In the genomic region with DNA sequence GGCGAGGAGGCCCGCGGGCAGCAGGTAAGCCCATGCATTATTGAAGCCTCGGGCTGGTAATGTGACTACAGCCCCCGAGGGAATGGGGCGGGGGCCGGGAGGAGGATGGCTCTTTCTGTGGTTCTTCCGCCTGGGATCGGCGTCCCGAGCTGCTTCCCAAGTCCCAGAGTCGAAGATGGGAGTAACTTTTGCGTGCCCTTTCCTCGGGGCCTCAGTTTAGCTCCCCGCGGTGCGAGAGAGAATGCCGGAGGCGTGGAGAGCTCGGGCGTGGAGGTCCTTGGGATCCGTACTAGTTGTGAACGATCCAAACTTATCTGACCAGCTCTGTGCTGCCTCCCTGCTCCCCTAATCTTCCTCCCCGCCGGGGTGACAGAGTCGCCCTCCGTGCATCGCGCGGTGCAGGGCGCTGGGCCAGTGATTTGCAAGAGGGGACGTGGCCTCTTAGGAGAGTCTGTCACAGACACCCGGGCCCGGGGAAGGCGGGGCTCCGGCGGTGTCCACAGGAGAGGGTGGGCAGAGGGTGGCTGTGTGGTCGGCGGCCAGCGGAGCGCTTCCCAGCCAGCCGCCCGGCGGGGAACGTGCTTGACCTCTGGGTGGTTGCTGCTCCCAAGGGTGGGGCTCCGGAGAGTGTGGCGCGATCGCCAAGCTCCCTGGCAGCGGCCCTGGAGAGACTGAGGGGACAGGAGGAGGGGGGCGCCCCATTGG, we compare ENCODE assay signal across 1 cellular context.
A peak's percentile ranks its signal among the peaks of the same experiment; 100 is the strongest.
TF ChIP-seq lines count a peak whose summit lies in the region.

No MANE protein-coding gene starts in this region.

TF ChIP-seq in HepG2, 621 proteins besides CTCF, POLR2A, EP300 and RAD21 (continued from another document and continues in another):
- TF ChIP-seq PRDM10 (CRISPR knock-in tag; IDR thresholded peaks at IDR 0.05; ENCODE audit: low read depth) = 0 out of 2 replicates have a peak, but pooled peaks have one; percentile 15
- TF ChIP-seq HNRNPUL1 (IDR thresholded peaks at IDR 0.05; ENCODE audit: low read depth, low read length) = no peak
- TF ChIP-seq ATF7 (IDR thresholded peaks at IDR 0.05) = no peak
- no peak for TF ChIP-seq ATF7 (CRISPR knock-in tag; IDR thresholded peaks at IDR 0.05)
- TF ChIP-seq, protein P1, sequence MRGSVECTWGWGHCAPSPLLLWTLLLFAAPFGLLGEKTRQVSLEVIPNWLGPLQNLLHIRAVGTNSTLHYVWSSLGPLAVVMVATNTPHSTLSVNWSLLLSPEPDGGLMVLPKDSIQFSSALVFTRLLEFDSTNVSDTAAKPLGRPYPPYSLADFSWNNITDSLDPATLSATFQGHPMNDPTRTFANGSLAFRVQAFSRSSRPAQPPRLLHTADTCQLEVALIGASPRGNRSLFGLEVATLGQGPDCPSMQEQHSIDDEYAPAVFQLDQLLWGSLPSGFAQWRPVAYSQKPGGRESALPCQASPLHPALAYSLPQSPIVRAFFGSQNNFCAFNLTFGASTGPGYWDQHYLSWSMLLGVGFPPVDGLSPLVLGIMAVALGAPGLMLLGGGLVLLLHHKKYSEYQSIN (CRISPR knock-in tag; IDR thresholded peaks at IDR 0.05; ENCODE audit: borderline replicate concordance) = no peak; the same call in 1 of the 2 replicates
- TF ChIP-seq, protein P2, sequence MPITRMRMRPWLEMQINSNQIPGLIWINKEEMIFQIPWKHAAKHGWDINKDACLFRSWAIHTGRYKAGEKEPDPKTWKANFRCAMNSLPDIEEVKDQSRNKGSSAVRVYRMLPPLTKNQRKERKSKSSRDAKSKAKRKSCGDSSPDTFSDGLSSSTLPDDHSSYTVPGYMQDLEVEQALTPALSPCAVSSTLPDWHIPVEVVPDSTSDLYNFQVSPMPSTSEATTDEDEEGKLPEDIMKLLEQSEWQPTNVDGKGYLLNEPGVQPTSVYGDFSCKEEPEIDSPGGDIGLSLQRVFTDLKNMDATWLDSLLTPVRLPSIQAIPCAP (CRISPR knock-in tag; IDR thresholded peaks at IDR 0.05; ENCODE audit: low read depth) = no peak
- TF ChIP-seq, protein P3, sequence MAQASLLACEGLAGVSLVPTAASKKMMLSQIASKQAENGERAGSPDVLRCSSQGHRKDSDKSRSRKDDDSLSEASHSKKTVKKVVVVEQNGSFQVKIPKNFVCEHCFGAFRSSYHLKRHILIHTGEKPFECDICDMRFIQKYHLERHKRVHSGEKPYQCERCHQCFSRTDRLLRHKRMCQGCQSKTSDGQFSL (CRISPR knock-in tag; IDR thresholded peaks at IDR 0.05) = no peak
- TF ChIP-seq FOXK2 (IDR thresholded peaks at IDR 0.05) = no peak
- TF ChIP-seq, protein P4, sequence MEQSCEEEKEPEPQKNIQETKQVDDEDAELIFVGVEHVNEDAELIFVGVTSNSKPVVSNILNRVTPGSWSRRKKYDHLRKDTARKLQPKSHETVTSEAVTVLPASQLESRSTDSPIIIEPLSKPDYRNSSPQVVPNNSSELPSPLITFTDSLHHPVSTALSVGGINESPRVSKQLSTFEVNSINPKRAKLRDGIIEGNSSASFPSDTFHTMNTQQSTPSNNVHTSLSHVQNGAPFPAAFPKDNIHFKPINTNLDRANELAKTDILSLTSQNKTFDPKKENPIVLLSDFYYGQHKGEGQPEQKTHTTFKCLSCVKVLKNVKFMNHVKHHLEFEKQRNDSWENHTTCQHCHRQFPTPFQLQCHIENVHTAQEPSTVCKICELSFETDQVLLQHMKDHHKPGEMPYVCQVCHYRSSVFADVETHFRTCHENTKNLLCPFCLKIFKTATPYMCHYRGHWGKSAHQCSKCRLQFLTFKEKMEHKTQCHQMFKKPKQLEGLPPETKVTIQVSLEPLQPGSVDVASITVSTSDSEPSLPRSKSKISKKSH (CRISPR knock-in tag; IDR thresholded peaks at IDR 0.05; ENCODE audit: borderline replicate concordance) = peak; percentile 87
- TF ChIP-seq AKAP8 (CRISPR knock-in tag; IDR thresholded peaks at IDR 0.05) = no peak
- no peak for TF ChIP-seq XBP1 (CRISPR knock-in tag; IDR thresholded peaks at IDR 0.05)
- no peak for TF ChIP-seq RELA (CRISPR knock-in tag; IDR thresholded peaks at IDR 0.05)
- peak; percentile 34; the same call in 1 of the 2 replicates for TF ChIP-seq BHLHE40 (IDR thresholded peaks at IDR 0.05; ENCODE audit: low read length)
- TF ChIP-seq, protein P5, sequence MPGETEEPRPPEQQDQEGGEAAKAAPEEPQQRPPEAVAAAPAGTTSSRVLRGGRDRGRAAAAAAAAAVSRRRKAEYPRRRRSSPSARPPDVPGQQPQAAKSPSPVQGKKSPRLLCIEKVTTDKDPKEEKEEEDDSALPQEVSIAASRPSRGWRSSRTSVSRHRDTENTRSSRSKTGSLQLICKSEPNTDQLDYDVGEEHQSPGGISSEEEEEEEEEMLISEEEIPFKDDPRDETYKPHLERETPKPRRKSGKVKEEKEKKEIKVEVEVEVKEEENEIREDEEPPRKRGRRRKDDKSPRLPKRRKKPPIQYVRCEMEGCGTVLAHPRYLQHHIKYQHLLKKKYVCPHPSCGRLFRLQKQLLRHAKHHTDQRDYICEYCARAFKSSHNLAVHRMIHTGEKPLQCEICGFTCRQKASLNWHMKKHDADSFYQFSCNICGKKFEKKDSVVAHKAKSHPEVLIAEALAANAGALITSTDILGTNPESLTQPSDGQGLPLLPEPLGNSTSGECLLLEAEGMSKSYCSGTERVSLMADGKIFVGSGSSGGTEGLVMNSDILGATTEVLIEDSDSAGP (CRISPR knock-in tag; IDR thresholded peaks at IDR 0.05; ENCODE audit: borderline replicate concordance) = peak; percentile 78
- TF ChIP-seq KLF6 (CRISPR knock-in tag; IDR thresholded peaks at IDR 0.05) = no peak
- TF ChIP-seq ZNF558 (CRISPR knock-in tag; IDR thresholded peaks at IDR 0.05; ENCODE audit: borderline replicate concordance) = peak; percentile 93; the same call in 1 of the 2 replicates
- TF ChIP-seq, protein P6, sequence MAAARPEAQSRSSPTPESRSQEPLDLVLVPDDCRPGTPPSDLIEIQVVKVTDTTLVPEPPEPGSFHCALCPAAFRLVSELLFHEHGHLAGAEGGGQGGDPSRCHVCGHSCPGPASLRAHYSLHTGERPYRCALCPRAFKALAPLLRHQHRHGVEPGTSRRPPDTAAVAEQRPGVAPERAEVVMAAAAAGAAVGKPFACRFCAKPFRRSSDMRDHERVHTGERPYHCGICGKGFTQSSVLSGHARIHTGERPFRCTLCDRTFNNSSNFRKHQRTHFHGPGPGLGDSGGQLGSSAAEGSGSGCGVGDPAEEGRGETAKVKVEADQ (CRISPR knock-in tag; IDR thresholded peaks at IDR 0.05; ENCODE audit: borderline replicate concordance) = no peak; the same call in 1 of the 2 replicates
- TF ChIP-seq ETS1 (CRISPR knock-in tag; IDR thresholded peaks at IDR 0.05) = no peak
- TF ChIP-seq PPARG (CRISPR knock-in tag; conservative IDR thresholded peaks at IDR 0.05) = no peak; the same call in 1 of the 2 replicates
- TF ChIP-seq ZNF124 (CRISPR knock-in tag; IDR thresholded peaks at IDR 0.05) = 0 out of 2 replicates have a peak, but pooled peaks have one; percentile 14
- TF ChIP-seq SP2 (CRISPR knock-in tag; IDR thresholded peaks at IDR 0.05) = no peak
- TF ChIP-seq, protein P7, sequence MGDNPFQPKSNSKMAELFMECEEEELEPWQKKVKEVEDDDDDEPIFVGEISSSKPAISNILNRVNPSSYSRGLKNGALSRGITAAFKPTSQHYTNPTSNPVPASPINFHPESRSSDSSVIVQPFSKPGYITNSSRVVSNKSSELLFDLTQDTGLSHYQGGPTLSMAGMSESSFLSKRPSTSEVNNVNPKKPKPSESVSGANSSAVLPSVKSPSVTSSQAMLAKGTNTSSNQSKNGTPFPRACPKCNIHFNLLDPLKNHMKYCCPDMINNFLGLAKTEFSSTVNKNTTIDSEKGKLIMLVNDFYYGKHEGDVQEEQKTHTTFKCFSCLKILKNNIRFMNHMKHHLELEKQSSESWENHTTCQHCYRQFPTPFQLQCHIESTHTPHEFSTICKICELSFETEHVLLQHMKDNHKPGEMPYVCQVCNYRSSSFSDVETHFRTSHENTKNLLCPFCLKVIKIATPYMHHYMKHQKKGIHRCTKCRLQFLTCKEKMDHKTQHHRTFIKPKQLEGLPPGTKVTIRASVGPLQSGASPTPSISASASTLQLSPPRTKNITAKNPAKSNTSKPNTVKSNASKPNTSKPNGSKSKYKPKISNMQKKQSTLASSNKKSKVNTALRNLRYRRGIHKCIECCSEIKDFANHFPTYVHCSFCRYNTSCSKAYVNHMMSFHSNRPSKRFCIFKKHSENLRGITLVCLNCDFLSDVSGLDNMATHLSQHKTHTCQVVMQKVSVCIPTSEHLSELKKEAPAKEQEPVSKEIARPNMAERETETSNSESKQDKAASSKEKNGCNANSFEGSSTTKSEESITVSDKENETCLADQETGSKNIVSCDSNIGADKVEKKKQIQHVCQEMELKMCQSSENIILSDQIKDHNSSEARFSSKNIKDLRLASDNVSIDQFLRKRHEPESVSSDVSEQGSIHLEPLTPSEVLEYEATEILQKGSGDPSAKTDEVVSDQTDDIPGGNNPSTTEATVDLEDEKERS (CRISPR knock-in tag; IDR thresholded peaks at IDR 0.05) = no peak
- no peak for TF ChIP-seq HOXA5 (CRISPR knock-in tag; IDR thresholded peaks at IDR 0.05)
- TF ChIP-seq ATF1 (CRISPR knock-in tag; IDR thresholded peaks at IDR 0.05) = no peak
- TF ChIP-seq, protein P8, sequence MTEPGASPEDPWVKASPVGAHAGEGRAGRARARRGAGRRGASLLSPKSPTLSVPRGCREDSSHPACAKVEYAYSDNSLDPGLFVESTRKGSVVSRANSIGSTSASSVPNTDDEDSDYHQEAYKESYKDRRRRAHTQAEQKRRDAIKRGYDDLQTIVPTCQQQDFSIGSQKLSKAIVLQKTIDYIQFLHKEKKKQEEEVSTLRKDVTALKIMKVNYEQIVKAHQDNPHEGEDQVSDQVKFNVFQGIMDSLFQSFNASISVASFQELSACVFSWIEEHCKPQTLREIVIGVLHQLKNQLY (CRISPR knock-in tag; IDR thresholded peaks at IDR 0.05) = no peak
- TF ChIP-seq, protein P9, sequence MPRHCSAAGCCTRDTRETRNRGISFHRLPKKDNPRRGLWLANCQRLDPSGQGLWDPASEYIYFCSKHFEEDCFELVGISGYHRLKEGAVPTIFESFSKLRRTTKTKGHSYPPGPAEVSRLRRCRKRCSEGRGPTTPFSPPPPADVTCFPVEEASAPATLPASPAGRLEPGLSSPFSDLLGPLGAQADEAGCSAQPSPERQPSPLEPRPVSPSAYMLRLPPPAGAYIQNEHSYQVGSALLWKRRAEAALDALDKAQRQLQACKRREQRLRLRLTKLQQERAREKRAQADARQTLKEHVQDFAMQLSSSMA (CRISPR knock-in tag; IDR thresholded peaks at IDR 0.05) = no peak
- TF ChIP-seq HNF4A (CRISPR knock-in tag; IDR thresholded peaks at IDR 0.05) = no peak
- no peak for TF ChIP-seq ZBTB20 (CRISPR knock-in tag; IDR thresholded peaks at IDR 0.05; ENCODE audit: borderline replicate concordance, low read depth)
- TF ChIP-seq NCOR1 (IDR thresholded peaks at IDR 0.05; ENCODE audit: borderline replicate concordance, low read length) = no peak
- TF ChIP-seq FOXK1 (CRISPR knock-in tag; IDR thresholded peaks at IDR 0.05; ENCODE audit: borderline replicate concordance, low read depth) = no peak
- peak; percentile 32; the same call in 1 of the 2 replicates for TF ChIP-seq SALL2 (CRISPR knock-in tag; IDR thresholded peaks at IDR 0.05)
- no peak for TF ChIP-seq RCOR2 (CRISPR knock-in tag; IDR thresholded peaks at IDR 0.05)
- peak; percentile 24; the same call in 1 of the 2 replicates for TF ChIP-seq ZFP36L1 (CRISPR knock-in tag; IDR thresholded peaks at IDR 0.05)
- TF ChIP-seq ZNF232 (CRISPR knock-in tag; IDR thresholded peaks at IDR 0.05; ENCODE audit: borderline replicate concordance) = no peak; the same call in 1 of the 2 replicates
- TF ChIP-seq MYNN (CRISPR knock-in tag; IDR thresholded peaks at IDR 0.05; ENCODE audit: low read depth) = no peak
- no peak for TF ChIP-seq ZNF432 (CRISPR knock-in tag; IDR thresholded peaks at IDR 0.05; ENCODE audit: borderline replicate concordance)
- TF ChIP-seq LBX2 (CRISPR knock-in tag; IDR thresholded peaks at IDR 0.05; ENCODE audit: borderline replicate concordance) = peak; percentile 68; the same call in 1 of the 2 replicates
- no peak for TF ChIP-seq ZNF598 (CRISPR knock-in tag; IDR thresholded peaks at IDR 0.05; ENCODE audit: borderline replicate concordance)
- no peak; the same call in 1 of the 2 replicates for TF ChIP-seq SMAD9 (CRISPR knock-in tag; IDR thresholded peaks at IDR 0.05)
- TF ChIP-seq ZNF605 (CRISPR knock-in tag; IDR thresholded peaks at IDR 0.05) = no peak
- TF ChIP-seq ZNF143 (CRISPR knock-in tag; IDR thresholded peaks at IDR 0.05) = peak; percentile 15; the same call in 1 of the 2 replicates
- TF ChIP-seq PCBP1 (IDR thresholded peaks at IDR 0.05; ENCODE audit: borderline replicate concordance, low read depth, low read length) = no peak
- TF ChIP-seq ZNF530 (CRISPR knock-in tag; IDR thresholded peaks at IDR 0.05; ENCODE audit: low read depth) = no peak
- TF ChIP-seq DPF2 (CRISPR knock-in tag; IDR thresholded peaks at IDR 0.05; ENCODE audit: borderline replicate concordance, low read depth) = no peak
